ENCODE assay signal across 8 cellular contexts in genomic region chr20:37525810-37526209, GRCh38. TPM values are rescaled to one million over a fixed set of nuclear protein-coding genes. Genes with fewer than 3 reads are reported as not detected.
DNase-seq lines count a peak whose midpoint lies in the region; ATAC-seq, FAIRE-seq and TF ChIP-seq lines count a peak whose summit lies in the region.

No MANE protein-coding gene starts in this region.

- no peaks in the 10 kb centered on the region; the same call in 1 of the 2 replicates for H3K36me3 ChIP-seq in GM06990 (ENCODE audit: control insufficient read depth, insufficient read depth, low read length)
- peaks cover 23% of the 10 kb centered on the region for H3K36me3 ChIP-seq in SJCRH30
- H3K36me3 ChIP-seq in fibroblast of lung (ENCODE audit: control insufficient read depth, insufficient read depth, low read length) = no peaks in the 10 kb centered on the region
- no peaks in the 10 kb centered on the region for H3K36me3 ChIP-seq in rectal smooth muscle tissue (ENCODE audit: control insufficient read depth, insufficient read depth, low read length)
- H3K36me3 ChIP-seq in pancreas = no peaks in the 10 kb centered on the region

- no peak for DNase-seq in GM06990 (ENCODE audit: extremely low read depth, insufficient read length)
- DNase-seq in SJCRH30 = no peak
- no peak for DNase-seq in fibroblast of lung (ENCODE audit: low read depth in 2 of 2)
- DNase-seq in KG1 (lab: John Stamatoyannopoulos, UW) = no peak
- DNase-seq in pancreas = no peak
- DNase-seq in DMS153 treated with DMSO at 0.1 percent for 48 hours (lab: John Stamatoyannopoulos, UW; ENCODE audit: unreplicated experiment) = no peak

- H3K4me3 ChIP-seq in GM06990 (replicated peaks; ENCODE audit: low read depth, low read length) = peak overlapping the region; percentile 94
- H3K4me3 ChIP-seq in SJCRH30 = peak overlapping the region; percentile 99
- H3K4me3 ChIP-seq in fibroblast of lung (replicated peaks in 1 of 4; ENCODE audit: control extremely low read depth in 1 of 4, insufficient read depth in 1 of 4, low read depth in 3 of 4, low read length in 4 of 4) = peak overlapping the region in 2 of 4 experiments; percentile 10 to 99
- H3K4me3 ChIP-seq in rectal smooth muscle tissue (ENCODE audit: low read length) = peak overlapping the region; percentile 47
- no peak overlapping the region for H3K4me3 ChIP-seq in pancreas

- WGBS in pancreas, 2 donors = 58 to 72% methylated on average over 5 of the region's 5 CpGs

- H2AFZ ChIP-seq in fibroblast of lung (ENCODE audit: low read length) = no peak overlapping the region

- H3K27ac ChIP-seq in SJCRH30 (peak overlapping the region; percentile 2; the same call in 1 of the 2 replicates), fibroblast of lung (ENCODE audit: insufficient read depth, low read length) (no peak overlapping the region), rectal smooth muscle tissue (ENCODE audit: low read depth, low read length) (peak overlapping the region; percentile 99), pancreas (no peak overlapping the region)

- ATAC-seq in GM18502 (IDR thresholded peaks at IDR 0.05; ENCODE audit: poor library complexity, unreplicated experiment) = no peak
- ATAC-seq in pancreas = no peak

- intact Hi-C loops in pancreas (cut with DNase I) = loop anchor here in 1 of 3 donors (10.0 kb wide), 1 partner anchor 131 kb away; no protein-coding TSS in a partner anchor

- peaks cover 23% of the 10 kb centered on the region for H3K4me1 ChIP-seq in SJCRH30
- peaks cover 10% of the 10 kb centered on the region for H3K4me1 ChIP-seq in fibroblast of lung (ENCODE audit: control insufficient read depth, extremely low read depth, insufficient read depth, low read length)
- H3K4me1 ChIP-seq in rectal smooth muscle tissue (ENCODE audit: control insufficient read depth, insufficient read depth, low read length) = peaks cover 26% of the 10 kb centered on the region
- H3K4me1 ChIP-seq in pancreas = peaks cover 5 to 14% (median 6%) of the 10 kb centered on the region in 3 donors

- peaks cover 2% of the 10 kb centered on the region for H4K20me1 ChIP-seq in fibroblast of lung (ENCODE audit: control insufficient read depth, extremely low read depth, insufficient read depth, low read length)

- H3K27me3 ChIP-seq in GM06990 (replicated peaks; ENCODE audit: control insufficient read depth, insufficient read depth, low read length) = no peaks in the 10 kb centered on the region
- no peaks in the 10 kb centered on the region for H3K27me3 ChIP-seq in SJCRH30
- no peaks in the 10 kb centered on the region for H3K27me3 ChIP-seq in fibroblast of lung (ENCODE audit: control insufficient read depth, insufficient read depth, low read length)
- no peaks in the 10 kb centered on the region for H3K27me3 ChIP-seq in rectal smooth muscle tissue (ENCODE audit: control insufficient read depth, insufficient read depth, low read length)
- H3K27me3 ChIP-seq in pancreas = no peaks in the 10 kb centered on the region

- peaks cover 57% of the 10 kb centered on the region for H3K79me2 ChIP-seq in fibroblast of lung (ENCODE audit: control insufficient read depth, insufficient read depth, low read length)

- TF ChIP-seq CTCF in GM06990 (IDR thresholded peaks at IDR 0.05; ENCODE audit: insufficient read depth, low read length, poor library complexity, severe bottlenecking) (no peak), fibroblast of lung (conservative IDR thresholded peaks at IDR 0.05 in 1 of 2, IDR thresholded peaks at IDR 0.05 in 1 of 2; ENCODE audit: low read depth in 1 of 2, low read length in 2 of 2) (no peak), pancreas (IDR thresholded peaks at IDR 0.05) (no peak)

- no peak overlapping the region for H3K9ac ChIP-seq in fibroblast of lung (ENCODE audit: insufficient read depth, low read length)
- no peak overlapping the region for H3K9ac ChIP-seq in rectal smooth muscle tissue (ENCODE audit: low read length)

- H3K9me3 ChIP-seq in SJCRH30 (replicated peaks) (no peaks in the 10 kb centered on the region), fibroblast of lung (ENCODE audit: control insufficient read depth, insufficient read depth, low read depth, low read length) (no peaks in the 10 kb centered on the region), pancreas (no peaks in the 10 kb centered on the region)

- peak overlapping the region; percentile 28 for H3K4me2 ChIP-seq in fibroblast of lung (ENCODE audit: extremely low read depth, insufficient read depth, low read length)

- no peak for FAIRE-seq in pancreas (lab: Jason Lieb, UNC)

RNA-seq across cellular contexts. Expression of gene BLCAP, which starts 1.9 kb away (rescaled TPM):
- total RNA-seq in SJCRH30 (2014; rRNA removed; shearing (Covaris generic)) = 172 and 191 TPM in 2 replicates
- total RNA-seq in fibroblast of lung = 19.3 and 31.0 TPM in 2 replicates
- 76.7 and 83.1 TPM in 2 replicates for polyA plus RNA-seq in fibroblast of lung
- polyA plus RNA-seq in fibroblast of lung (2012) = 42.8 and 45.3 TPM in 2 replicates
- polyA minus RNA-seq in fibroblast of lung (ENCODE audit: low replicate concordance) = 79.0 and 91.3 TPM in 2 replicates
- 10 to 100 TPM; 14.6 to 27.9 (median 16.9) TPM for total RNA-seq in pancreas
- 10 to 100 TPM; 21.1 to 35.3 TPM for polyA plus RNA-seq in pancreas

RNA-seq across cellular contexts. Expression of gene NNAT, which starts 4.8 kb away (rescaled TPM):
- not detected in 2 replicates for total RNA-seq in SJCRH30 (2014; rRNA removed; shearing (Covaris generic))
- 0.26 and 0.83 TPM in 2 replicates for total RNA-seq in fibroblast of lung
- polyA plus RNA-seq in fibroblast of lung = 0.74 and 2.4 TPM in 2 replicates
- 0.66 and 3.9 TPM in 2 replicates for polyA plus RNA-seq in fibroblast of lung (2012)
- polyA minus RNA-seq in fibroblast of lung (ENCODE audit: low replicate concordance) = 0.33 TPM in 1 of 2 replicates, not detected in the other
- 1 to 10 TPM in 1 of 6 donors, under 1 TPM in 1, not detected in 4; 0.31 to 1.0 TPM for total RNA-seq in pancreas
- polyA plus RNA-seq in pancreas = under 1 TPM; 0.34 to 0.92 TPM

Comparison
In these comparisons a context has a peak if more than half of its experiments do, and no peak if none do; other contexts are left out.
1. H3K4me3 ChIP-seq: peak in GM06990 (single experiment), SJCRH30 (single experiment) and rectal smooth muscle tissue (single experiment); none in pancreas (0 of 4).
2. H3K27ac ChIP-seq: peak in SJCRH30 (single experiment) and rectal smooth muscle tissue (single experiment); none in fibroblast of lung (single experiment) and pancreas (0 of 4).